In the genomic region with DNA sequence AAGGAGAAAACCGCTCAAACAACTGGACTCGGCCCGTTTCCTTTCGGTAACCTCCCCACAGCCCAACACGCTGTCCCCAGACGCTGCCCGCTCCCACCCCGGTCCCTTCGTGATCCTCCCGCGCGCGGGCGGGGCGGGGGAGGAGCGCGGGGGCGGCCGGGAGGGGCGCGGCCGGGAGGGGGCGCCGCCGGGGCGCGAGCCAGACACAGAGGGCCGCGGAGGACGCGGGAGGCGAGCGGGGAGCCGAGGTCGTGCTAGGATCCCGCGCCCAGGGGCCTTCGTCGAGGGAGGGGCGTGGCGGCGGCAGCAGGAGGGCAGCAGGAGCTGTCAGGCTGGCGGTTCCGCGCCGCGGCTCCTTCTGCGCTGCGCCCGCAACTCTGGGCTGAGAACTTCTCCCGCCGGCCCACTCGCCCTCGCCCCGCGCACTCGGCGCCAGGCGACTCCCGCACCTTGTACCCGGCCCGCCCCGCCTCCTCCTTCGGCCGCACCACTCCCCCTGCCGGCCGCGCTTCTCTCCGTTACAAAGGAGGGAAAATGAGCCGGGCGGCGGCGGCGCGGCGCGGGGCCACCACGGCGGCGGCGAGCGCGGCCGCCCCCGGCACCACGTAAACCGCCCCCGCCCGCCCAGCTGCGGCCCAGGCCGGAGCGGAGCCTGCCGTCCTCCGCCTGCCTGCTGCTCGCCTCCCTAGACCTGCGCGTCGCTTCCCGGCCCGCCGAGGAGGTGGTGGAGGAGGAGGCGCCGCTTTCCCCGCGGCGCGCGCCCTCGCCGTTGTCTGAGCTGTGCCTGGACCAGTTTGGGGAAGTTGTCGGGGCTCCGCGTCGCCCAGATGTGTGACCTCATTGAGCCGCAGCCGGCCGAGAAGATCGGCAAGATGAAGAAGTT, we compare ENCODE assay signal across 8 cellular contexts. TPM values are rescaled to one million over a fixed set of nuclear protein-coding genes. Genes with fewer than 3 reads are reported as not detected.
A peak's percentile ranks its signal among the peaks of the same experiment; 100 is the strongest.
DNase-seq lines count a peak whose midpoint lies in the region; ATAC-seq and TF ChIP-seq lines count a peak whose summit lies in the region.

Gene CDK14, plus strand, starts transcription at position 521 of the 883 bp plus-strand sequence. Its CDS starts 307 bp downstream, at position 828.

- peaks cover 21% of the 10 kb centered on the region for H3K4me1 Mint-ChIP-seq in CD4-positive, alpha-beta T cell (ENCODE audit: low read depth)

- peak in 4 of 10 experiments; percentile 3 to 35 (median 12) for DNase-seq in CD4-positive, alpha-beta T cell
- peak; percentile 81 for DNase-seq in NCI-H345 (lab: John Stamatoyannopoulos, UW)
- DNase-seq in activated CD4-positive, alpha-beta T cell treated with anti-CD3 and anti-CD28 coated beads for 48 hours, result peak; percentile 66
- DNase-seq in mucosa of gallbladder (ENCODE audit: low spot score), result peak; percentile 77

- intact Hi-C loops in CD4-positive, alpha-beta T cell (cut with DNase I, micrococcal nuclease), result no loop called here

- peak; percentile 24 for ATAC-seq in CD4-positive, alpha-beta T cell (ENCODE audit: poor library complexity)
- peak; percentile 70 for ATAC-seq in GM18909 (IDR thresholded peaks at IDR 0.05; ENCODE audit: poor library complexity, unreplicated experiment)
- peak; percentile 53 for ATAC-seq in HG03066 (IDR thresholded peaks at IDR 0.05; ENCODE audit: low read depth, unreplicated experiment)

- H3K4me1 ChIP-seq in esophagus (ENCODE audit: control insufficient read depth in 2 of 2, insufficient read depth in 2 of 2, low read length in 1 of 2), result peaks cover 0 to 7% of the 10 kb centered on the region in 2 donors

- H3K9me3 Mint-ChIP-seq in CD4-positive, alpha-beta T cell, result no peaks in the 10 kb centered on the region

- POLR2A ChIA-PET in CD4-positive, alpha-beta T cell (lab: Charles Lee), result no interaction called here

- no peak within 1 kb of the TSS for H3K27ac ChIP-seq in CD4-positive, alpha-beta T cell (ENCODE audit: low read depth, low read length)
- peak within 1 kb of the TSS; percentile 40 to 43 for H3K27ac ChIP-seq in esophagus (ENCODE audit: low read depth in 2 of 2, low read length in 1 of 2)

- H3K4me3 ChIP-seq in esophagus (ENCODE audit: low read depth in 1 of 2, low read length in 2 of 2), result peak within 1 kb of the TSS; percentile 68 to 71

- H3K27me3 ChIP-seq in CD4-positive, alpha-beta T cell (ENCODE audit: control insufficient read depth, insufficient read depth, low read length), result peaks cover 25% of the 10 kb centered on the region
- H3K27me3 ChIP-seq in esophagus (ENCODE audit: control insufficient read depth in 1 of 2, insufficient read depth in 2 of 2, low read length in 2 of 2), result no peaks in the 10 kb centered on the region

- peak within 1 kb of the TSS; percentile 74 for H3K4me3 Mint-ChIP-seq in CD4-positive, alpha-beta T cell

- CTCF ChIA-PET in CD4-positive, alpha-beta T cell (lab: Charles Lee), result no interaction called here

- H3K36me3 Mint-ChIP-seq in CD4-positive, alpha-beta T cell (ENCODE audit: low read depth), result no peaks in the 10 kb centered on the region

- H3K36me3 ChIP-seq in esophagus (ENCODE audit: control insufficient read depth in 2 of 2, insufficient read depth in 2 of 2, low read length in 1 of 2), result no peaks in the 10 kb centered on the region

- H3K9me3 ChIP-seq in CD4-positive, alpha-beta T cell (ENCODE audit: control insufficient read depth, low read length), result no peaks in the 10 kb centered on the region
- no peaks in the 10 kb centered on the region for H3K9me3 ChIP-seq in esophagus (ENCODE audit: control insufficient read depth in 2 of 2, insufficient read depth in 1 of 2, low read depth in 1 of 2, low read length in 1 of 2)

- no peak for TF ChIP-seq CTCF in CD4-positive, alpha-beta T cell (IDR thresholded peaks at IDR 0.05)
- no peak for TF ChIP-seq CTCF in subcutaneous adipose tissue (IDR thresholded peaks at IDR 0.05; ENCODE audit: low read depth)

- 0 to 1% methylated on average over 52 to 118 of the region's 118 CpGs for WGBS in esophagus, 2 donors

- peaks cover 68% of the 10 kb centered on the region for H3K27me3 Mint-ChIP-seq in CD4-positive, alpha-beta T cell

- no peak within 1 kb of the TSS for H3K27ac Mint-ChIP-seq in CD4-positive, alpha-beta T cell

RNA-seq across cellular contexts. Expression of gene CDK14, which starts in this region (rescaled TPM):
- total RNA-seq in CD4-positive, alpha-beta T cell, result under 1 TPM; 0.45 to 0.47 TPM
- under 1 TPM; 0.51 to 0.59 TPM for polyA plus RNA-seq in esophagus
- total RNA-seq in mucosa of gallbladder (70.3 TPM), subcutaneous adipose tissue (10 to 100 TPM; 13.4 to 42.4 (median 24.7) TPM)

Comparison
In these comparisons a context has a peak if more than half of its experiments do, and no peak if none do; other contexts are left out.
1. RNA of gene CDK14 (total RNA-seq): 70.3 TPM in mucosa of gallbladder (single experiment) and 13.4 to 42.4 TPM in subcutaneous adipose tissue; 0.45 to 0.47 TPM in CD4-positive, alpha-beta T cell; every median in the first group is over 4 times any median in the second.
2. Peak in ATAC-seq in CD4-positive, alpha-beta T cell; RNA of the gene not detected or under 1 TPM.
3. Peak in every context shown above with its lines, with median percentiles within 50 percentile points of each other: ATAC-seq.